ENCODE assay signal across 13 cellular contexts in the genomic region with DNA sequence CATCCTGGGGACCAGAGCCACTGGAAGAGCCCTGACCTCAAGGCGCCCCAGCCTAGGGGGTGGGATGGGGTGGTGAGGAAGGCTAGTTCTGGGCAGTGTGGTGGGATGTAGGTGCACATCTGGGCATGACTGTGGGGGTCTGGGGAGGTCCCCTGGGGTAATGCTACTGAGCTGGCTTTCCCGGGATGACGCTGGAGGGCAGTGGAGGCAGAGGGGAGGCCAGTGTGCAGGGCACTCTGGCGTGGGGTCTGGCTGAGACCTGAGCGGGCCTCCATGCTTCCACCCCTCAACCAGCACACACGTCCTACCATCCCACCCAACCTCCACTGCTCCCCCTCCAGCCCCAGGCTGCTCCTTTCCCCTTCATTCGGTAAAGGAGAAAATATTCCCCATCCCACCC. TPM values are rescaled to one million over a fixed set of nuclear protein-coding genes. Genes with fewer than 3 reads are reported as not detected.
DNase-seq lines count a peak whose midpoint lies in the region; ATAC-seq and TF ChIP-seq lines count a peak whose summit lies in the region.
"Had no signal": no experiment of that assay in that cellular context is flagged by ENCODE, and none has a peak within 500 bp of the region (broad histone marks: within the 10 kb centered on the region; RNA-seq: fewer than 3 reads in every experiment).

No MANE protein-coding gene starts in this region.

- H3K4me3 ChIP-seq in OCI-LY3 (ENCODE audit: low read length): no peak overlapping the region
- H3K4me3 ChIP-seq in effector memory CD4-positive, alpha-beta T cell (ENCODE audit: insufficient read depth, low read depth, low read length, poor library complexity, severe bottlenecking): no peak overlapping the region
- H3K4me3 ChIP-seq: A549 had no signal

- H3K4me2 ChIP-seq in OCI-LY3 (ENCODE audit: low read length): peak overlapping the region; percentile 27
- H3K4me2 ChIP-seq: A549 had no signal

- H3K27ac ChIP-seq in OCI-LY3 (ENCODE audit: low read length): peak overlapping the region; percentile 28; the same call in 1 of the 2 replicates
- peak overlapping the region; percentile 76 for H3K27ac ChIP-seq in effector memory CD4-positive, alpha-beta T cell (ENCODE audit: insufficient read depth, low read length, poor library complexity, severe bottlenecking)

- H3K36me3 Mint-ChIP-seq in activated CD4-positive, alpha-beta T cell treated with anti-CD3 and anti-CD28 coated beads, Interleukin-2, amount 10 ng/mL, durations not matched to agents 24 days and 14 days (ENCODE audit: low read depth): peaks cover 3% of the 10 kb centered on the region
- peaks cover 0 to 6% of the 10 kb centered on the region in 2 donors for H3K36me3 Mint-ChIP-seq in stimulated activated naive B cell treated with anti-CD40 and anti-IgM and Interleukin-4, amounts not matched to agents 10 μg/mL and 1 μg/mL and 100 μg/mL, for 72 hours
- H3K36me3 Mint-ChIP-seq: mesothelial cell of epicardium had no signal

- H3K9me3 ChIP-seq in OCI-LY3 (ENCODE audit: insufficient read depth, low read length): no peaks in the 10 kb centered on the region
- H3K9me3 ChIP-seq in effector memory CD4-positive, alpha-beta T cell (ENCODE audit: control insufficient read depth, low read length): no peaks in the 10 kb centered on the region
- H3K9me3 ChIP-seq: A549 had no signal

- peak overlapping the region; percentile 93 for H3K27ac Mint-ChIP-seq in activated CD4-positive, alpha-beta T cell treated with anti-CD3 and anti-CD28 coated beads, Interleukin-2, amount 10 ng/mL, durations not matched to agents 24 days and 14 days
- peak overlapping the region; percentile 99 for H3K27ac Mint-ChIP-seq in stimulated activated naive B cell treated with anti-CD40 and anti-IgM and Interleukin-4, amounts not matched to agents 10 μg/mL and 1 μg/mL and 100 μg/mL, for 72 hours
- H3K27ac Mint-ChIP-seq: HFFc6, mesothelial cell of epicardium had no signal

- ATAC-seq in stimulated activated naive B cell treated with anti-CD40 and anti-IgM and Interleukin-4, amounts not matched to agents 10 μg/mL and 1 μg/mL and 100 μg/mL, for 72 hours (replicated peaks): no peak
- ATAC-seq in GM21825 (IDR thresholded peaks at IDR 0.05; ENCODE audit: unreplicated experiment): no peak

- peaks cover 31% of the 10 kb centered on the region for H3K4me1 ChIP-seq in OCI-LY3 (ENCODE audit: low read length)
- H3K4me1 ChIP-seq in effector memory CD4-positive, alpha-beta T cell (ENCODE audit: control insufficient read depth, insufficient read depth, low read length, poor library complexity, severe bottlenecking): peaks cover 36% of the 10 kb centered on the region

- no peak overlapping the region for H3K4me3 Mint-ChIP-seq in activated CD4-positive, alpha-beta T cell treated with anti-CD3 and anti-CD28 coated beads, Interleukin-2, amount 10 ng/mL, durations not matched to agents 24 days and 14 days
- H3K4me3 Mint-ChIP-seq in stimulated activated naive B cell treated with anti-CD40 and anti-IgM and Interleukin-4, amounts not matched to agents 10 μg/mL and 1 μg/mL and 100 μg/mL, for 72 hours: peak overlapping the region in 1 of 2 donors; percentile 67
- H3K4me3 Mint-ChIP-seq: HFFc6, mesothelial cell of epicardium had no signal

- no peak for DNase-seq in activated CD4-positive, alpha-beta T cell treated with anti-CD3 and anti-CD28 coated beads, Interleukin-2, amount 10 ng/mL, durations not matched to agents 24 days and 14 days
- no peak for DNase-seq in activated CD4-positive, alpha-beta T cell treated with anti-CD3 and anti-CD28 coated beads for 1 hour
- DNase-seq in effector memory CD4-positive, alpha-beta T cell: no peak
- DNase-seq in stimulated activated naive B cell treated with anti-CD40 and anti-IgM and Interleukin-4, amounts not matched to agents 10 μg/mL and 1 μg/mL and 100 μg/mL, for 72 hours: no peak
- DNase-seq in HCEC 1CT: no peak
- no peak for DNase-seq in NCI-H1436 treated with DMSO at 0.1 percent for 48 hours (lab: John Stamatoyannopoulos, UW)
- DNase-seq: HFFc6, NCI-H146, SW 1271 had no signal

- intact Hi-C loops in activated CD4-positive, alpha-beta T cell treated with anti-CD3 and anti-CD28 coated beads, Interleukin-2, amount 10 ng/mL, durations not matched to agents 24 days and 14 days (cut with micrococcal nuclease): no loop called here

- TF ChIP-seq CTCF in OCI-LY3 (IDR thresholded peaks at IDR 0.05; ENCODE audit: low read depth, low read length): no peak

- H3K36me3 ChIP-seq in OCI-LY3 (replicated peaks; ENCODE audit: low read depth, low read length): no peaks in the 10 kb centered on the region
- H3K36me3 ChIP-seq in effector memory CD4-positive, alpha-beta T cell (ENCODE audit: control insufficient read depth, insufficient read depth, low read length): no peaks in the 10 kb centered on the region

- no peaks in the 10 kb centered on the region for H3K27me3 ChIP-seq in OCI-LY3 (ENCODE audit: low read depth, low read length)
- H3K27me3 ChIP-seq in effector memory CD4-positive, alpha-beta T cell (replicated peaks; ENCODE audit: control insufficient read depth, insufficient read depth, low read length, poor library complexity, severe bottlenecking): no peaks in the 10 kb centered on the region

- H3K27me3 Mint-ChIP-seq in activated CD4-positive, alpha-beta T cell treated with anti-CD3 and anti-CD28 coated beads, Interleukin-2, amount 10 ng/mL, durations not matched to agents 24 days and 14 days: peaks cover 4% of the 10 kb centered on the region
- H3K27me3 Mint-ChIP-seq in stimulated activated naive B cell treated with anti-CD40 and anti-IgM and Interleukin-4, amounts not matched to agents 10 μg/mL and 1 μg/mL and 100 μg/mL, for 72 hours: no peaks in the 10 kb centered on the region

- H2AFZ ChIP-seq in OCI-LY3 (ENCODE audit: low read depth, low read length): peak overlapping the region; percentile 50

- peaks cover 11% of the 10 kb centered on the region for H3K9me3 Mint-ChIP-seq in activated CD4-positive, alpha-beta T cell treated with anti-CD3 and anti-CD28 coated beads, Interleukin-2, amount 10 ng/mL, durations not matched to agents 24 days and 14 days
- H3K9me3 Mint-ChIP-seq in stimulated activated naive B cell treated with anti-CD40 and anti-IgM and Interleukin-4, amounts not matched to agents 10 μg/mL and 1 μg/mL and 100 μg/mL, for 72 hours: peaks cover 5 to 7% of the 10 kb centered on the region in 2 donors

- peaks cover 33% of the 10 kb centered on the region for H3K4me1 Mint-ChIP-seq in activated CD4-positive, alpha-beta T cell treated with anti-CD3 and anti-CD28 coated beads, Interleukin-2, amount 10 ng/mL, durations not matched to agents 24 days and 14 days
- H3K4me1 Mint-ChIP-seq in stimulated activated naive B cell treated with anti-CD40 and anti-IgM and Interleukin-4, amounts not matched to agents 10 μg/mL and 1 μg/mL and 100 μg/mL, for 72 hours: peaks cover 58 to 83% of the 10 kb centered on the region in 2 donors

- H3K79me2 ChIP-seq in OCI-LY3 (ENCODE audit: low read length): no peaks in the 10 kb centered on the region

- peak overlapping the region; percentile 33; the same call in 1 of the 2 replicates for H3K9ac ChIP-seq in OCI-LY3 (ENCODE audit: low read length)

- no peaks in the 10 kb centered on the region for H4K20me1 ChIP-seq in OCI-LY3 (ENCODE audit: insufficient read depth, low read length)

RNA-seq across cellular contexts. Expression of a gene that starts 4.8 kb away (rescaled TPM):
- 83.9 and 88.5 TPM in 2 replicates for total RNA-seq in activated CD4-positive, alpha-beta T cell treated with anti-CD3 and anti-CD28 coated beads, Interleukin-2, amount 10 ng/mL, durations not matched to agents 24 days and 14 days

RNA-seq across cellular contexts. Expression of a gene that starts 32.0 kb away (rescaled TPM):
- 98.7 and 99.6 TPM in 2 replicates for total RNA-seq in activated CD4-positive, alpha-beta T cell treated with anti-CD3 and anti-CD28 coated beads, Interleukin-2, amount 10 ng/mL, durations not matched to agents 24 days and 14 days

RNA-seq across cellular contexts. Expression of a gene that starts 55.5 kb away (rescaled TPM):
- total RNA-seq in activated CD4-positive, alpha-beta T cell treated with anti-CD3 and anti-CD28 coated beads, Interleukin-2, amount 10 ng/mL, durations not matched to agents 24 days and 14 days: 187 and 198 TPM in 2 replicates
